Comparison of ENCODE assay signal across 9 cellular contexts in genomic region chr3:114299421-114299820, GRCh38. TPM values are rescaled to one million over a fixed set of nuclear protein-coding genes. Genes with fewer than 3 reads are reported as not detected.
A peak's percentile ranks its signal among the peaks of the same experiment; 100 is the strongest.
DNase-seq lines count a peak whose midpoint lies in the region; ATAC-seq, FAIRE-seq and TF ChIP-seq lines count a peak whose summit lies in the region.
"Had no signal": no experiment of that assay in that cellular context is flagged by ENCODE, and none has a peak within 500 bp of the region (broad histone marks: within the 10 kb centered on the region; RNA-seq: fewer than 3 reads in every experiment).

No MANE protein-coding gene starts in this region.

- 35% methylated on average over 12 of the region's 13 CpGs for WGBS in SK-N-SH (ENCODE audit: low lambda C conversion rate)
- 96% methylated on average over 13 of the region's 13 CpGs; no CpG with 5 or more reads in 1 of the 2 experiments for WGBS in H1 (ENCODE audit: extremely low coverage in 1 of 2, insufficient coverage in 1 of 2, insufficient read length in 1 of 2, insufficient replicate concordance in 2 of 2, low coverage in 1 of 2, low lambda C conversion rate in 2 of 2, missing lambda C conversion rate in 1 of 2), 2 experiments

- H3K4me1 ChIP-seq in SK-N-SH (ENCODE audit: control insufficient read depth in 1 of 2, insufficient read depth in 2 of 2, low read depth in 1 of 2, low read length in 1 of 2) (no peaks in the 10 kb centered on the region; a peak in 1 of 4 replicates), H1 (replicated peaks in 1 of 4; ENCODE audit: control insufficient read depth in 3 of 4, insufficient read depth in 4 of 4, low read length in 3 of 4) (no peaks in the 10 kb centered on the region)

- H3K36me3 ChIP-seq in SK-N-SH (replicated peaks in 1 of 2; ENCODE audit: control insufficient read depth in 1 of 2, insufficient read depth in 2 of 2, low read length in 1 of 2): no peaks in the 10 kb centered on the region
- H3K36me3 ChIP-seq in H1 (ENCODE audit: control insufficient read depth in 2 of 4, insufficient read depth in 4 of 4, low read length in 3 of 4): no peaks in the 10 kb centered on the region

- H3K9me3 ChIP-seq in SK-N-SH (no peaks in the 10 kb centered on the region), H1 (ENCODE audit: insufficient read depth in 2 of 2, low read depth in 1 of 2, low read length in 1 of 2) (no peaks in the 10 kb centered on the region)

- H3K23me2 ChIP-seq in H1 (ENCODE audit: low read depth, low read length): no peaks in the 10 kb centered on the region

- DNase-seq in DMS 273 (lab: John Stamatoyannopoulos, UW; ENCODE audit: unreplicated experiment) (peak; percentile 78), HFF-Myc (ENCODE audit: extremely low read depth, low read depth) (peak; percentile 5), SK-N-SH (peak; percentile 57), H1 (ENCODE audit: low read depth in 1 of 2, low spot score in 2 of 2) (no peak), retinal pigment epithelial cell (ENCODE audit: low read depth) (no peak), retina (no peak)

- TF ChIP-seq CTCF in HFF-Myc (IDR thresholded peaks at IDR 0.05; ENCODE audit: low read depth, low read length, missing control alignments) (peak; percentile 53), SK-N-SH (IDR thresholded peaks at IDR 0.05) (peak; percentile 54), H1 (IDR thresholded peaks at IDR 0.05; ENCODE audit: control extremely low read depth in 1 of 3, insufficient read depth in 1 of 3, low read depth in 1 of 3, low read length in 3 of 3) (peak; percentile 40 to 59 (median 40)), retinal pigment epithelial cell (conservative IDR thresholded peaks at IDR 0.05; ENCODE audit: low read depth, low read length) (peak; percentile 52)

- H2BK15ac ChIP-seq in H1 (ENCODE audit: low read length): no peak overlapping the region

- H3K27ac ChIP-seq in SK-N-SH (ENCODE audit: low read depth in 2 of 2, low read length in 1 of 2) (no peak overlapping the region), H1 (ENCODE audit: low read depth, low read length) (no peak overlapping the region)

- H3K56ac ChIP-seq in H1 (replicated peaks; ENCODE audit: insufficient read length, low read depth, low read length): no peak overlapping the region

- POLR2A ChIA-PET in SK-N-SH (lab: Yijun Ruan, JAX) (no interaction called here), H1 (lab: Charles Lee; ENCODE audit: partially characterized antibody) (interaction anchor here (1.4 kb wide), 1 partner anchor 13 kb away, joined by 3 read pairs; no protein-coding TSS in a partner anchor)

- no peak overlapping the region for H2BK12ac ChIP-seq in H1 (ENCODE audit: low read depth, low read length)

- ATAC-seq in GM18520 (IDR thresholded peaks at IDR 0.05; ENCODE audit: unreplicated experiment): no peak
- no peak for ATAC-seq in GM21447 (IDR thresholded peaks at IDR 0.05; ENCODE audit: unreplicated experiment)
- ATAC-seq: left colon had no signal

- no peak overlapping the region for H2BK120ac ChIP-seq in H1 (replicated peaks; ENCODE audit: low read depth, low read length)

- no peak overlapping the region for H2BK20ac ChIP-seq in H1 (ENCODE audit: low read length)

- no peaks in the 10 kb centered on the region for H4K20me1 ChIP-seq in SK-N-SH (ENCODE audit: insufficient read depth)
- no peaks in the 10 kb centered on the region for H4K20me1 ChIP-seq in H1 (replicated peaks in 1 of 2; ENCODE audit: control insufficient read depth in 1 of 2, insufficient read depth in 2 of 2, low read length in 2 of 2)

- no peak for TF ChIP-seq POLR2A in H1 (IDR thresholded peaks at IDR 0.05; ENCODE audit: control extremely low read depth in 1 of 2, low read depth in 2 of 2, low read length in 2 of 2)

- no peak overlapping the region for H2AK5ac ChIP-seq in H1 (ENCODE audit: low read depth, low read length)

- no peak for FAIRE-seq in H1 (lab: Jason Lieb, UNC)

- H3K18ac ChIP-seq in H1 (ENCODE audit: extremely low read depth, low read length): no peak overlapping the region

- H3K79me2 ChIP-seq in SK-N-SH (ENCODE audit: insufficient read depth) (no peaks in the 10 kb centered on the region), H1 (ENCODE audit: control insufficient read depth in 1 of 2, insufficient read depth in 2 of 2, low read length in 2 of 2) (no peaks in the 10 kb centered on the region)

- no peaks in the 10 kb centered on the region for H3K79me1 ChIP-seq in H1 (ENCODE audit: low read depth, low read length)

- no peaks in the 10 kb centered on the region for H3K9me2 ChIP-seq in SK-N-SH

- no peak overlapping the region for H3K4ac ChIP-seq in H1 (replicated peaks; ENCODE audit: insufficient read length, low read depth, low read length)

- H3K27me3 ChIP-seq in SK-N-SH (ENCODE audit: insufficient read depth) (no peaks in the 10 kb centered on the region; the same call in 1 of the 2 replicates), H1 (replicated peaks in 1 of 4; ENCODE audit: control insufficient read depth in 3 of 4, extremely low read depth in 1 of 4, insufficient read depth in 3 of 4, low read length in 3 of 4) (no peaks in the 10 kb centered on the region)

- CTCF ChIA-PET in SK-N-SH (lab: Yijun Ruan, JAX) (interaction anchor here (0.6 to 1.2 kb wide), 4 partner anchors 14 to 86 kb away, joined by 3 to 4 read pairs (median 3); no protein-coding TSS in a partner anchor), H1 (lab: Charles Lee; ENCODE audit: partially characterized antibody) (interaction anchor here (0.8 to 3.0 kb wide), 9 partner anchors 8 to 143 kb away, joined by 3 to 16 read pairs (median 4); no protein-coding TSS in a partner anchor)

- H3K23ac ChIP-seq in H1 (ENCODE audit: insufficient read length): no peak overlapping the region

- no peak overlapping the region for H4K91ac ChIP-seq in H1 (replicated peaks; ENCODE audit: insufficient read length, low read length)

- no peak overlapping the region for H3K4me3 ChIP-seq in HFF-Myc (replicated peaks; ENCODE audit: low read depth, low read length)
- H3K4me3 ChIP-seq in SK-N-SH (ENCODE audit: low read depth in 2 of 2, low read length in 1 of 2): no peak overlapping the region
- H3K4me3 ChIP-seq in H1 (ENCODE audit: extremely low read depth in 1 of 4, insufficient read depth in 2 of 4, low read depth in 3 of 4, low read length in 4 of 4): no peak overlapping the region
- no peak overlapping the region for H3K4me3 ChIP-seq in retinal pigment epithelial cell (ENCODE audit: low read length)

- H2AFZ ChIP-seq in SK-N-SH (ENCODE audit: low read depth) (no peak overlapping the region), H1 (ENCODE audit: low read length) (no peak overlapping the region)

- H3K14ac ChIP-seq in H1 (ENCODE audit: insufficient read length): no peak overlapping the region

- no peak overlapping the region for H4K8ac ChIP-seq in H1 (ENCODE audit: extremely low read depth, insufficient read depth, low read length)

- H4K5ac ChIP-seq in H1 (ENCODE audit: insufficient read length, low read depth, low read length): no peak overlapping the region

- no peaks in the 10 kb centered on the region for H3F3A ChIP-seq in SK-N-SH (replicated peaks; ENCODE audit: insufficient read depth)

- H3K4me2 ChIP-seq in SK-N-SH (no peak overlapping the region; the same call in 1 of the 2 replicates), H1 (ENCODE audit: insufficient read depth in 1 of 2, low read depth in 2 of 2, low read length in 2 of 2) (no peak overlapping the region)

- H3K9ac ChIP-seq in SK-N-SH: no peak overlapping the region
- no peak overlapping the region for H3K9ac ChIP-seq in H1 (replicated peaks in 1 of 4; ENCODE audit: extremely low read depth in 1 of 4, low read depth in 3 of 4, low read length in 3 of 4)

- TF ChIP-seq RAD21 in SK-N-SH (IDR thresholded peaks at IDR 0.05; ENCODE audit: low read length) (peak; percentile 42), H1 (IDR thresholded peaks at IDR 0.05 in 1 of 2, conservative IDR thresholded peaks at IDR 0.05 in 1 of 2; ENCODE audit: low read depth in 2 of 2, low read length in 2 of 2) (peak in 1 of 2 experiments; percentile 37; a peak in 3 of 4 replicates)

- no peak overlapping the region for H2BK5ac ChIP-seq in H1 (ENCODE audit: low read depth, low read length)

- TF ChIP-seq EP300 in SK-N-SH (IDR thresholded peaks at IDR 0.05; ENCODE audit: borderline replicate concordance in 1 of 2, low read depth in 1 of 2, low read length in 1 of 2) (no peak), H1 (IDR thresholded peaks at IDR 0.05; ENCODE audit: borderline replicate concordance in 1 of 2, low read depth in 2 of 2, low read length in 2 of 2) (no peak)

TF ChIP-seq in SK-N-SH, 30 proteins besides CTCF, POLR2A, EP300 and RAD21 (continues in another document):
- no peak for TF ChIP-seq JUND (IDR thresholded peaks at IDR 0.05)
- TF ChIP-seq GATA2 (CRISPR knock-in tag; IDR thresholded peaks at IDR 0.05): no peak
- peak; percentile 43 for TF ChIP-seq SMC3 (IDR thresholded peaks at IDR 0.05; ENCODE audit: low read depth, low read length)

TF ChIP-seq in H1, 55 proteins besides CTCF, POLR2A, EP300 and RAD21:
- TF ChIP-seq TAF1 (IDR thresholded peaks at IDR 0.05; ENCODE audit: low read depth, low read length): no peak
- no peak for TF ChIP-seq RBBP5 (IDR thresholded peaks at IDR 0.05; ENCODE audit: borderline replicate concordance, low read depth, low read length)
- TF ChIP-seq YY1 (IDR thresholded peaks at IDR 0.05; ENCODE audit: low read depth, low read length): peak; percentile 35; the same call in 1 of the 2 replicates

RNA-seq across cellular contexts. Expression of gene TIGIT, which starts 5.6 kb away (rescaled TPM):
- not detected in 2 replicates for polyA plus RNA-seq in SK-N-SH (2012; rRNA removed)
- not detected in 2 replicates for polyA plus RNA-seq in SK-N-SH (2012; cell fraction: cytosol; rRNA removed)
- not detected in 2 replicates for polyA plus RNA-seq in SK-N-SH (2012; cell fraction: nucleus; rRNA removed)
- total RNA-seq in H1 (2021; fragmentation: NEBNext Ultra II Directional; extraction: Animal tissue kit (Norgen Biotek cat#: 25700)): not detected in 2 replicates
- 0.02 and 0.17 TPM in 2 replicates for polyA plus RNA-seq in H1 (2011; rRNA removed)
- polyA plus RNA-seq in H1 (2011; cell fraction: cytosol; rRNA removed): 0.14 TPM
- 0.47 TPM for polyA plus RNA-seq in H1 (2011; cell fraction: nucleus; rRNA removed)
- polyA plus RNA-seq in H1 (2012, experiment 1 of 2): 0.24 to 0.28 TPM in 2 of 4 replicates, not detected in the others
- polyA plus RNA-seq in H1 (2012, experiment 2 of 2): not detected
- 0.02 TPM for polyA plus RNA-seq in H1 (2013, experiment 1 of 2)
- polyA plus RNA-seq in H1 (2013, experiment 2 of 2): 0.04 TPM
- not detected in 2 replicates for polyA minus RNA-seq in H1 (2011; rRNA and poly(A)+ RNA removed)
- polyA minus RNA-seq in H1 (2011; cell fraction: cytosol; rRNA and poly(A)+ RNA removed): not detected
- 0.20 TPM for polyA minus RNA-seq in H1 (2011; cell fraction: nucleus; rRNA and poly(A)+ RNA removed)

Comparison
In these comparisons a context has a peak if more than half of its experiments do, and no peak if none do; other contexts are left out.
1. DNase-seq: peak in DMS 273 (single experiment), HFF-Myc (single experiment) and SK-N-SH (single experiment); none in H1 (0 of 2), retinal pigment epithelial cell (single experiment) and retina (single experiment).
2. Peak in every context shown above with its lines, with median percentiles within 50 percentile points of each other: CTCF ChIP-seq.